Comparison of ENCODE assay signal across 21 cellular contexts in genomic region chr22:39481054-39481453, GRCh38. TPM values are rescaled to one million over a fixed set of nuclear protein-coding genes. Genes with fewer than 3 reads are reported as not detected.
"Had no signal": no experiment of that assay in that cellular context is flagged by ENCODE, and none has a peak within 500 bp of the region (broad histone marks: within the 10 kb centered on the region; RNA-seq: fewer than 3 reads in every experiment).

No MANE protein-coding gene starts in this region.

- H3K4me3 Mint-ChIP-seq: activated naive CD4-positive, alpha-beta T cell treated with anti-CD3 and anti-CD28 coated beads, Interleukin-2, amount 50 U/mL, for 24 hours; activated T-cell treated with anti-CD3 and anti-CD28 coated beads, Interleukin-2, amount 50 U/mL, for 72 hours; central memory CD8-positive, alpha-beta T cell; naive thymus-derived CD4-positive, alpha-beta T cell; T-helper 1 cell treated with Interleukin-12 subunit alpha and Interleukin-12 subunit beta and Interleukin-4 antibody, amounts not matched to agents 30 μg/mL and 1 μg/mL, for 36 hours had no signal

- H3K4me1 ChIP-seq: body of pancreas, spleen had no signal

- H3K4me1 Mint-ChIP-seq: activated naive CD4-positive, alpha-beta T cell treated with anti-CD3 and anti-CD28 coated beads, Interleukin-2, amount 50 U/mL, for 24 hours had no signal

- H3K36me3 ChIP-seq: adrenal gland, left ventricle myocardium inferior, neutrophil had no signal

- H3K27me3 ChIP-seq: adrenal gland, body of pancreas, neutrophil, spleen, tibial nerve had no signal

- FAIRE-seq: endometrium, frontal cortex had no signal

- H3K9me3 ChIP-seq: adrenal gland, body of pancreas, left ventricle myocardium inferior, mucosa of descending colon, neutrophil, spleen, tibial nerve had no signal

- H3K36me3 Mint-ChIP-seq: activated naive CD4-positive, alpha-beta T cell treated with anti-CD3 and anti-CD28 coated beads, Interleukin-2, amount 50 U/mL, for 24 hours; naive thymus-derived CD4-positive, alpha-beta T cell had no signal

- H3K27ac ChIP-seq: adrenal gland, body of pancreas, coronary artery, left ventricle myocardium inferior, neutrophil, spleen had no signal

- ATAC-seq: activated T-cell treated with anti-CD3 and anti-CD28 coated beads, Interleukin-2, amount 50 U/mL, for 72 hours; body of pancreas; mucosa of descending colon; naive thymus-derived CD4-positive, alpha-beta T cell had no signal

- DNase-seq: activated CD8-positive, alpha-beta memory T cell treated with anti-CD3 and anti-CD28 coated beads for 24 hours; activated CD8-positive, alpha-beta memory T cell treated with anti-CD3 and anti-CD28 coated beads, Interleukin-2, amount 50 U/mL, for 48 hours; activated effector memory CD4-positive, alpha-beta T cell treated with anti-CD3 and anti-CD28 coated beads, Interleukin-2, amount 50 U/mL, for 16 hours; activated T-cell treated with anti-CD3 and anti-CD28 coated beads, Interleukin-2, amount 50 U/mL, for 72 hours; adrenal gland; body of pancreas; left ventricle myocardium inferior; mucosa of descending colon; naive thymus-derived CD4-positive, alpha-beta T cell; retina; spleen; stimulated activated CD4-positive, alpha-beta T cell treated with anti-CD3 and anti-CD28 coated beads, Interleukin-4, amount 100 ng/mL, for 4 hours; stimulated activated naive CD4-positive, alpha-beta T cell had no signal

- H3K27ac Mint-ChIP-seq: activated naive CD4-positive, alpha-beta T cell treated with anti-CD3 and anti-CD28 coated beads, Interleukin-2, amount 50 U/mL, for 24 hours; activated T-cell treated with anti-CD3 and anti-CD28 coated beads, Interleukin-2, amount 50 U/mL, for 72 hours; naive thymus-derived CD4-positive, alpha-beta T cell; T-helper 1 cell treated with Interleukin-12 subunit alpha and Interleukin-12 subunit beta and Interleukin-4 antibody, amounts not matched to agents 30 μg/mL and 1 μg/mL, for 36 hours had no signal

- H3K4me3 ChIP-seq: adrenal gland, body of pancreas, coronary artery, left ventricle myocardium inferior, mucosa of descending colon, spleen, tibial nerve had no signal

- H3K9me3 Mint-ChIP-seq: activated naive CD4-positive, alpha-beta T cell treated with anti-CD3 and anti-CD28 coated beads, Interleukin-2, amount 50 U/mL, for 24 hours; activated T-cell treated with anti-CD3 and anti-CD28 coated beads, Interleukin-2, amount 50 U/mL, for 72 hours; central memory CD8-positive, alpha-beta T cell; naive thymus-derived CD4-positive, alpha-beta T cell; T-helper 1 cell treated with Interleukin-12 subunit alpha and Interleukin-12 subunit beta and Interleukin-4 antibody, amounts not matched to agents 30 μg/mL and 1 μg/mL, for 36 hours had no signal

- H3K27me3 Mint-ChIP-seq: activated naive CD4-positive, alpha-beta T cell treated with anti-CD3 and anti-CD28 coated beads, Interleukin-2, amount 50 U/mL, for 24 hours; central memory CD8-positive, alpha-beta T cell had no signal

RNA-seq across cellular contexts. Expression of gene MGAT3, which starts 24.2 kb away (rescaled TPM):
- polyA plus RNA-seq: naive thymus-derived CD4-positive, alpha-beta T cell had no signal
